10 cellular contexts compared by ENCODE assay signal in genomic region chr11:128341280-128341679, GRCh38.
A peak's percentile ranks its signal among the peaks of the same experiment; 100 is the strongest.
DNase-seq lines count a peak whose midpoint lies in the region; ATAC-seq, FAIRE-seq and TF ChIP-seq lines count a peak whose summit lies in the region.
"Had no signal": no experiment of that assay in that cellular context is flagged by ENCODE, and none has a peak within 500 bp of the region (broad histone marks: within the 10 kb centered on the region; RNA-seq: fewer than 3 reads in every experiment).

No MANE protein-coding gene starts in this region.

- H3K4me3 ChIP-seq in right lobe of liver (no peak overlapping the region), HepG2 (replicated peaks in 1 of 3; ENCODE audit: insufficient read depth in 1 of 3, low read depth in 2 of 3, low read length in 3 of 3) (no peak overlapping the region), muscle layer of duodenum (ENCODE audit: low read depth in 1 of 2, low read length in 2 of 2) (no peak overlapping the region), hepatocyte (no peak overlapping the region)
- H3K4me3 ChIP-seq: SK-N-MC had no signal

- ATAC-seq in right lobe of liver (peak; percentile 33 to 57 (median 40)), HepG2 (no peak)
- ATAC-seq in activated naive CD4-positive, alpha-beta T cell treated with anti-CD3 and anti-CD28 coated beads, Interleukin-2, amount 50 U/mL, for 72 hours, result peak in 1 of 2 donors; percentile 27

- TF ChIP-seq EP300 in HepG2 (IDR thresholded peaks at IDR 0.05; ENCODE audit: low read depth in 2 of 2, low read length in 2 of 2) (no peak), HepG2 (CRISPR knock-in tag; IDR thresholded peaks at IDR 0.05; ENCODE audit: borderline replicate concordance) (no peak)

- H3K9ac ChIP-seq in HepG2 (ENCODE audit: insufficient read depth, low read depth, low read length), result no peak overlapping the region

- peaks cover 4 to 13% of the 10 kb centered on the region in 2 donors for H3K9me3 Mint-ChIP-seq in activated naive CD4-positive, alpha-beta T cell treated with anti-CD3 and anti-CD28 coated beads, Interleukin-2, amount 50 U/mL, for 72 hours

- H3K27ac ChIP-seq in right lobe of liver (peak overlapping the region in 2 of 3 donors; percentile 22 to 38), HepG2 (ENCODE audit: extremely low read length, insufficient read depth, low read length) (no peak overlapping the region), muscle layer of duodenum (ENCODE audit: low read length) (peak overlapping the region; percentile 42), hepatocyte (no peak overlapping the region)
- H3K27ac ChIP-seq: SK-N-MC had no signal

- no peak overlapping the region for H3K4me2 ChIP-seq in HepG2 (ENCODE audit: low read depth, low read length)
- no peak overlapping the region for H3K4me2 ChIP-seq in hepatocyte

- H3K27ac Mint-ChIP-seq in activated naive CD4-positive, alpha-beta T cell treated with anti-CD3 and anti-CD28 coated beads, Interleukin-2, amount 50 U/mL, for 72 hours, result peak overlapping the region; percentile 79 to 98

- CTCF ChIA-PET in HepG2 (lab: Yijun Ruan, JAX; ENCODE audit: low intra/inter-chr PET ratio, low total read pairs), result no interaction called here

- TF ChIP-seq POLR2A in right lobe of liver (IDR thresholded peaks at IDR 0.05) (no peak), HepG2 (IDR thresholded peaks at IDR 0.05; ENCODE audit: insufficient read depth in 1 of 2, low read depth in 2 of 2, low read length in 2 of 2) (no peak)

- in situ Hi-C loops in HepG2 (cut with HindIII; ENCODE audit: extremely low pct_ligation_motif_present, low pct_unique_long_range_greater_than_20kb), result no loop called here

- POLR2A ChIA-PET in HepG2 (lab: Yijun Ruan, JAX), result no interaction called here

- 55% methylated on average over 5 of the region's 7 CpGs for WGBS in right lobe of liver (ENCODE audit: insufficient coverage, low coverage, low lambda C conversion rate, missing lambda C conversion rate)
- 48% methylated on average over 7 of the region's 7 CpGs for WGBS in HepG2 (ENCODE audit: low lambda C conversion rate)
- 78% methylated on average over 7 of the region's 7 CpGs for WGBS in hepatocyte (ENCODE audit: low lambda C conversion rate, missing lambda C conversion rate)

- no peaks in the 10 kb centered on the region for H4K20me1 ChIP-seq in HepG2 (ENCODE audit: insufficient read depth, low read length)
- no peaks in the 10 kb centered on the region for H4K20me1 ChIP-seq in hepatocyte (ENCODE audit: insufficient read depth, poor library complexity, severe bottlenecking)

- no peaks in the 10 kb centered on the region for H3K9me3 ChIP-seq in right lobe of liver
- no peaks in the 10 kb centered on the region for H3K9me3 ChIP-seq in HepG2 (ENCODE audit: low read length)
- H3K9me3 ChIP-seq in muscle layer of duodenum (ENCODE audit: control insufficient read depth in 1 of 2, low read length in 2 of 2), result no peaks in the 10 kb centered on the region
- H3K9me3 ChIP-seq in hepatocyte (ENCODE audit: low read depth), result no peaks in the 10 kb centered on the region

- peaks cover 7 to 16% of the 10 kb centered on the region in 2 donors for H3K36me3 Mint-ChIP-seq in activated naive CD4-positive, alpha-beta T cell treated with anti-CD3 and anti-CD28 coated beads, Interleukin-2, amount 50 U/mL, for 72 hours

- no peak for TF ChIP-seq CTCF in right lobe of liver (IDR thresholded peaks at IDR 0.05)
- TF ChIP-seq CTCF in HepG2 (CRISPR knock-in tag; IDR thresholded peaks at IDR 0.05), result no peak
- TF ChIP-seq CTCF in hepatocyte (IDR thresholded peaks at IDR 0.05; ENCODE audit: poor library complexity), result no peak

- no peaks in the 10 kb centered on the region for H3K79me2 ChIP-seq in HepG2 (ENCODE audit: insufficient read depth, low read length)
- H3K79me2 ChIP-seq in hepatocyte, result no peaks in the 10 kb centered on the region

- BruUV-seq in HepG2 (replicated peaks; lab: Mats Ljungman, UMichigan), result no TSS peak

- no peaks in the 10 kb centered on the region for H3K9me2 ChIP-seq in hepatocyte (replicated peaks; ENCODE audit: insufficient read depth)

- H3K4me1 ChIP-seq in right lobe of liver (no peaks in the 10 kb centered on the region), HepG2 (ENCODE audit: insufficient read depth, low read length) (peaks cover 16% of the 10 kb centered on the region), muscle layer of duodenum (ENCODE audit: control insufficient read depth in 1 of 2, insufficient read depth in 2 of 2, low read length in 2 of 2) (no peaks in the 10 kb centered on the region), hepatocyte (ENCODE audit: insufficient read depth) (peaks cover 4% of the 10 kb centered on the region)

- H3K36me3 ChIP-seq in right lobe of liver, result no peaks in the 10 kb centered on the region
- H3K36me3 ChIP-seq in HepG2 (replicated peaks in 1 of 2; ENCODE audit: control insufficient read depth in 1 of 2, insufficient read depth in 2 of 2, low read length in 2 of 2), result no peaks in the 10 kb centered on the region
- no peaks in the 10 kb centered on the region for H3K36me3 ChIP-seq in muscle layer of duodenum (ENCODE audit: control insufficient read depth in 1 of 2, insufficient read depth in 2 of 2, low read length in 2 of 2)
- no peaks in the 10 kb centered on the region for H3K36me3 ChIP-seq in hepatocyte (replicated peaks; ENCODE audit: insufficient read depth, low read depth)

- TF ChIP-seq RAD21 in HepG2 (CRISPR knock-in tag; IDR thresholded peaks at IDR 0.05), result no peak

- H3K27me3 ChIP-seq in right lobe of liver (no peaks in the 10 kb centered on the region), HepG2 (ENCODE audit: control insufficient read depth in 1 of 2, insufficient read depth in 2 of 2, low read length in 2 of 2) (no peaks in the 10 kb centered on the region), muscle layer of duodenum (ENCODE audit: low read depth, low read length) (no peaks in the 10 kb centered on the region), hepatocyte (no peaks in the 10 kb centered on the region)

- DNase-seq in right lobe of liver (no peak), HepG2 (ENCODE audit: low spot score) (no peak), COLO668 (lab: John Stamatoyannopoulos, UW; ENCODE audit: unreplicated experiment) (no peak), COLO829 (ENCODE audit: low spot score) (no peak), hepatocyte (ENCODE audit: low spot score) (no peak), mucosa of gallbladder (ENCODE audit: low spot score) (no peak)
- DNase-seq in activated naive CD4-positive, alpha-beta T cell treated with anti-CD3 and anti-CD28 coated beads, Interleukin-2, amount 50 U/mL, for 72 hours (ENCODE audit: low spot score in 2 of 2), result peak in 1 of 2 donors; percentile 44
- DNase-seq: NCI-H2081 treated with DMSO at 0.1 percent for 48 hours had no signal

- H2AFZ ChIP-seq in HepG2 (ENCODE audit: low read length), result no peak overlapping the region
- no peak overlapping the region for H2AFZ ChIP-seq in hepatocyte

- intact Hi-C loops in right lobe of liver (cut with DNase I) (no loop called here), HepG2 (cut with micrococcal nuclease; ENCODE audit: unreplicated experiment) (no loop called here)

- FAIRE-seq in HepG2 (lab: Jason Lieb, UNC), result no peak

TF ChIP-seq in HepG2, 621 proteins besides CTCF, POLR2A, EP300 and RAD21 (continues in another document):
- no peak for TF ChIP-seq HNF1A (IDR thresholded peaks at IDR 0.05; ENCODE audit: low read depth)
- no peak for TF ChIP-seq HNF1A (CRISPR knock-in tag; IDR thresholded peaks at IDR 0.05; ENCODE audit: borderline replicate concordance)
- TF ChIP-seq FOXK2 (IDR thresholded peaks at IDR 0.05), result no peak
- TF ChIP-seq FLYWCH1 (CRISPR knock-in tag; IDR thresholded peaks at IDR 0.05), result no peak
- TF ChIP-seq KLF9 (CRISPR knock-in tag; IDR thresholded peaks at IDR 0.05; ENCODE audit: low read depth), result no peak
- no peak for TF ChIP-seq ZNF501 (CRISPR knock-in tag; IDR thresholded peaks at IDR 0.05)
- no peak for TF ChIP-seq JARID2 (CRISPR knock-in tag; IDR thresholded peaks at IDR 0.05; ENCODE audit: insufficient replicate concordance)
- TF ChIP-seq DRAP1 (CRISPR knock-in tag; IDR thresholded peaks at IDR 0.05), result no peak
- TF ChIP-seq IRX3 (CRISPR knock-in tag; IDR thresholded peaks at IDR 0.05; ENCODE audit: borderline replicate concordance, low read depth), result no peak
- TF ChIP-seq TBL1XR1 (IDR thresholded peaks at IDR 0.05; ENCODE audit: borderline replicate concordance, low read length, partially characterized antibody), result no peak
- TF ChIP-seq ZNF256 (CRISPR knock-in tag; conservative IDR thresholded peaks at IDR 0.05), result no peak
- TF ChIP-seq ZNF180 (CRISPR knock-in tag; IDR thresholded peaks at IDR 0.05; ENCODE audit: borderline replicate concordance, low read depth), result no peak
- no peak for TF ChIP-seq HNF4A (CRISPR knock-in tag; IDR thresholded peaks at IDR 0.05)

Comparison
In these comparisons a context has a peak if more than half of its experiments do, and no peak if none do; other contexts are left out.
1. H3K27ac ChIP-seq: peak in right lobe of liver (2 of 3) and muscle layer of duodenum (single experiment); none in HepG2 (single experiment) and hepatocyte (single experiment).